Comparison of ENCODE assay signal across 25 cellular contexts in genomic region chr14:72614891-72615410, GRCh38.
DNase-seq lines count a peak whose midpoint lies in the region; ATAC-seq and TF ChIP-seq lines count a peak whose summit lies in the region.
"Had no signal": no experiment of that assay in that cellular context is flagged by ENCODE, and none has a peak within 500 bp of the region (broad histone marks: within the 10 kb centered on the region; RNA-seq: fewer than 3 reads in every experiment).

No MANE protein-coding gene starts in this region.

- H3K4me3 ChIP-seq in heart left ventricle: no peak overlapping the region
- H3K4me3 ChIP-seq in mammary epithelial cell (replicated peaks in 1 of 3; ENCODE audit: insufficient read depth in 1 of 3, low read depth in 2 of 3, low read length in 3 of 3): no peak overlapping the region
- H3K4me3 ChIP-seq in mesodermal cell (ENCODE audit: extremely low read depth, insufficient read depth, low read length, poor library complexity, severe bottlenecking): no peak overlapping the region
- H3K4me3 ChIP-seq: A549, ascending aorta, tibial nerve had no signal

- H3K4me1 ChIP-seq in heart left ventricle: peaks cover 5 to 86% (median 64%) of the 10 kb centered on the region in 12 donors
- H3K4me1 ChIP-seq in mammary epithelial cell (ENCODE audit: insufficient read depth, low read length): peaks cover 48% of the 10 kb centered on the region
- H3K4me1 ChIP-seq in mesodermal cell (ENCODE audit: control insufficient read depth, insufficient read depth, low read length, poor library complexity, severe bottlenecking): peaks cover 68% of the 10 kb centered on the region
- H3K4me1 ChIP-seq: A549 had no signal

- no peaks in the 10 kb centered on the region for H3K79me2 ChIP-seq in mammary epithelial cell (ENCODE audit: insufficient read depth, low read length)

- H3K27me3 ChIP-seq in heart left ventricle (no peaks in the 10 kb centered on the region), mammary epithelial cell (ENCODE audit: insufficient read depth, low read length) (no peaks in the 10 kb centered on the region)
- H3K27me3 ChIP-seq: ascending aorta, tibial nerve had no signal

- no peak overlapping the region for H3K4me3 Mint-ChIP-seq in type B pancreatic cell
- no peak overlapping the region for H3K4me3 Mint-ChIP-seq in CD14-positive monocyte
- H3K4me3 Mint-ChIP-seq: activated T-cell treated with anti-CD3 and anti-CD28 coated beads, Interleukin-2, amount 50 U/mL, for 4 hours; CD4-positive, CD25-positive, alpha-beta regulatory T cell; T-helper 17 cell had no signal

- H3K9me3 ChIP-seq in heart left ventricle: no peaks in the 10 kb centered on the region
- H3K9me3 ChIP-seq in mammary epithelial cell (replicated peaks; ENCODE audit: insufficient read depth, low read length): no peaks in the 10 kb centered on the region
- H3K9me3 ChIP-seq in mesodermal cell (ENCODE audit: control insufficient read depth, low read length): no peaks in the 10 kb centered on the region
- H3K9me3 ChIP-seq: A549, ascending aorta, tibial nerve had no signal

- ATAC-seq in heart left ventricle (no peak), GM19455 (IDR thresholded peaks at IDR 0.05; ENCODE audit: unreplicated experiment) (no peak)
- ATAC-seq: A549; activated T-cell treated with anti-CD3 and anti-CD28 coated beads, Interleukin-2, amount 50 U/mL, for 4 hours; left colon; stimulated activated naive CD8-positive, alpha-beta T cell treated with anti-CD3 and anti-CD28 coated beads, Interleukin-15, Interleukin-2, amounts not matched to agents 100 U/mL and 50 U/mL, for 24 hours; T-helper 17 cell had no signal

- H3K4me1 Mint-ChIP-seq in type B pancreatic cell (ENCODE audit: unreplicated experiment): peaks cover 39% of the 10 kb centered on the region
- H3K4me1 Mint-ChIP-seq in CD14-positive monocyte: no peaks in the 10 kb centered on the region
- H3K4me1 Mint-ChIP-seq: CD4-positive, CD25-positive, alpha-beta regulatory T cell had no signal

- H3K36me3 ChIP-seq in heart left ventricle (no peaks in the 10 kb centered on the region), mammary epithelial cell (ENCODE audit: insufficient read depth, low read length) (no peaks in the 10 kb centered on the region), mesodermal cell (ENCODE audit: control insufficient read depth, insufficient read depth, low read length) (no peaks in the 10 kb centered on the region)
- H3K36me3 ChIP-seq: ascending aorta, tibial nerve had no signal

- H3K27me3 Mint-ChIP-seq in type B pancreatic cell (peaks cover 4% of the 10 kb centered on the region), CD14-positive monocyte (ENCODE audit: low read depth in 3 of 3) (peaks cover 3 to 4% (median 3%) of the 10 kb centered on the region in 3 donors)

- no peaks in the 10 kb centered on the region for H3K36me3 Mint-ChIP-seq in type B pancreatic cell
- no peaks in the 10 kb centered on the region for H3K36me3 Mint-ChIP-seq in CD14-positive monocyte
- H3K36me3 Mint-ChIP-seq: CD4-positive, CD25-positive, alpha-beta regulatory T cell had no signal

- no peaks in the 10 kb centered on the region for H4K20me1 ChIP-seq in mammary epithelial cell (ENCODE audit: insufficient read depth, low read length)

- CTCF ChIA-PET in mammary epithelial cell (lab: Charles Lee; ENCODE audit: low non-redundant PET): no interaction called here

- TF ChIP-seq CTCF in heart left ventricle (IDR thresholded peaks at IDR 0.05): no peak
- no peak for TF ChIP-seq CTCF in mammary epithelial cell (conservative IDR thresholded peaks at IDR 0.05 in 1 of 2, IDR thresholded peaks at IDR 0.05 in 1 of 2; ENCODE audit: extremely low read depth in 1 of 2, insufficient read depth in 1 of 2, low read depth in 1 of 2, low read length in 2 of 2)
- no peak for TF ChIP-seq CTCF in type B pancreatic cell (conservative IDR thresholded peaks at IDR 0.05)
- TF ChIP-seq CTCF in GM10266 (IDR thresholded peaks at IDR 0.05; ENCODE audit: control insufficient read depth, insufficient read depth, low read depth, missing control alignments): no peak
- no peak for TF ChIP-seq CTCF in CD14-positive monocyte (IDR thresholded peaks at IDR 0.05)

- 69 to 80% (median 79%) methylated on average over 11 of the region's 11 CpGs for WGBS in heart left ventricle, 4 donors
- WGBS in mammary epithelial cell (ENCODE audit: low coverage, missing lambda C conversion rate): 42% methylated on average over 9 of the region's 11 CpGs
- 83 to 84% methylated on average over 8 to 10 of the region's 11 CpGs for WGBS in mesodermal cell (ENCODE audit: insufficient coverage in 2 of 2), 2 experiments

- dilution Hi-C loops in mammary epithelial cell (cut with HindIII; ENCODE audit: low sequenced_read_pairs): no loop called here

- no peak for TF ChIP-seq POLR2A in heart left ventricle (IDR thresholded peaks at IDR 0.05)

- H3K4me2 ChIP-seq in mammary epithelial cell (ENCODE audit: insufficient read depth, low read depth, low read length): peak overlapping the region; percentile 67
- H3K4me2 ChIP-seq: A549 had no signal

- BruUV-seq in mammary epithelial cell (replicated peaks; lab: Mats Ljungman, UMichigan): no TSS peak

- in situ Hi-C loops in mammary epithelial cell (cut with MboI; ENCODE audit: low sequenced_read_pairs in 2 of 2): no loop called here

- H3K9me3 Mint-ChIP-seq in type B pancreatic cell (no peaks in the 10 kb centered on the region), CD14-positive monocyte (no peaks in the 10 kb centered on the region)
- H3K9me3 Mint-ChIP-seq: activated T-cell treated with anti-CD3 and anti-CD28 coated beads, Interleukin-2, amount 50 U/mL, for 4 hours; CD4-positive, CD25-positive, alpha-beta regulatory T cell had no signal

- H2AFZ ChIP-seq in mammary epithelial cell (ENCODE audit: low read depth, low read length): peak overlapping the region; percentile 72

- H3K27ac Mint-ChIP-seq in type B pancreatic cell (no peak overlapping the region), CD14-positive monocyte (no peak overlapping the region)
- H3K27ac Mint-ChIP-seq: CD4-positive, CD25-positive, alpha-beta regulatory T cell; T-helper 17 cell had no signal

- intact Hi-C loops in heart left ventricle (cut with DNase I): loop anchor here in 4 of 10 donors (5.0 to 10.0 kb wide), 5 partner anchors 98 to 290 kb away; partner anchors contain the start of gene DPF3 (in 2 of the 4)
- intact Hi-C loops in cardiac septum (cut with DNase I): loop anchor here (5.0 kb wide), 1 partner anchor 102 kb away; no protein-coding TSS in a partner anchor
- intact Hi-C loops in mammary epithelial cell (cut with micrococcal nuclease): loop anchor here (5.0 kb wide), 2 partner anchors 52 to 277 kb away; partner anchors contain the start of gene DPF3
- intact Hi-C loops in CD14-positive monocyte (cut with micrococcal nuclease): no loop called here

- no peak overlapping the region for H3K9ac ChIP-seq in mammary epithelial cell (ENCODE audit: insufficient read depth, low read length)

- no peak for DNase-seq in heart left ventricle
- no peak for DNase-seq in cardiac septum (ENCODE audit: low spot score)
- no peak for DNase-seq in mammary epithelial cell
- DNase-seq in type B pancreatic cell (ENCODE audit: extremely low spot score, unreplicated experiment): peak; percentile 34
- no peak for DNase-seq in GM10266 (ENCODE audit: extremely low spot score)
- no peak for DNase-seq in CD14-positive monocyte (ENCODE audit: low spot score)
- DNase-seq: activated CD4-positive, alpha-beta T cell treated with anti-CD3 and anti-CD28 coated beads, Interleukin-2, amount 50 U/mL, for 1 hour; activated naive CD4-positive, alpha-beta T cell treated with anti-CD3 and anti-CD28 coated beads, Interleukin-2, amount 50 U/mL, for 16 hours; activated T-cell treated with anti-CD3 and anti-CD28 coated beads, Interleukin-2, amount 50 U/mL, for 4 hours; CD4-positive, CD25-positive, alpha-beta regulatory T cell; DMS 273 treated with DMSO at 0.1 percent for 48 hours; left colon; NCI-H1436; NCI-H2171; NCI-H526 treated with DMSO at 0.1 percent for 48 hours; nucleus accumbens; SIG-M5; stimulated activated CD4-positive, alpha-beta T cell treated with anti-CD3 and anti-CD28 coated beads, Interleukin-1b, Interleukin-23, amount 100 ng/mL, for 48 hours; stimulated activated naive CD8-positive, alpha-beta T cell treated with anti-CD3 and anti-CD28 coated beads, Interleukin-15, Interleukin-2, amounts not matched to agents 100 U/mL and 50 U/mL, for 24 hours; T-helper 17 cell had no signal

- H3K27ac ChIP-seq in heart left ventricle: peak overlapping the region in 11 of 12 donors; percentile 43 to 92 (median 83)
- peak overlapping the region; percentile 75 for H3K27ac ChIP-seq in mammary epithelial cell (ENCODE audit: insufficient read depth, low read depth, low read length)
- peak overlapping the region; percentile 57 for H3K27ac ChIP-seq in mesodermal cell (ENCODE audit: low read depth, low read length, severe bottlenecking)

Comparison
In these comparisons a context has a peak if more than half of its experiments do, and no peak if none do; other contexts are left out.
1. intact Hi-C loops: an anchor here in cardiac septum (5.0 kb wide) and mammary epithelial cell (5.0 kb wide); none called in CD14-positive monocyte.